ENCODE assay signal across 1 cellular context in genomic region chr19:45162464-45163143, GRCh38.
TF ChIP-seq lines count a peak whose summit lies in the region.

No MANE protein-coding gene starts in this region.

TF ChIP-seq in GM23338, 12 proteins besides CTCF, POLR2A, EP300 and RAD21 (continued from another document):
- no peak for TF ChIP-seq REST (IDR thresholded peaks at IDR 0.05; ENCODE audit: unreplicated experiment)
- no peak for TF ChIP-seq ZNF114 (CRISPR knock-in tag; IDR thresholded peaks at IDR 0.05)
